Comparison of ENCODE assay signal across 13 cellular contexts in genomic region chrX:118552501-118552900, GRCh38. TPM values are rescaled to one million over a fixed set of nuclear protein-coding genes. Genes with fewer than 3 reads are reported as not detected.
A peak's percentile ranks its signal among the peaks of the same experiment; 100 is the strongest.
DNase-seq lines count a peak whose midpoint lies in the region; ATAC-seq, FAIRE-seq and TF ChIP-seq lines count a peak whose summit lies in the region.
"Had no signal": no experiment of that assay in that cellular context is flagged by ENCODE, and none has a peak within 500 bp of the region (broad histone marks: within the 10 kb centered on the region; RNA-seq: fewer than 3 reads in every experiment).

No MANE protein-coding gene starts in this region.

- H3K36me3 Mint-ChIP-seq in activated CD4-positive, alpha-beta memory T cell treated with anti-CD3 and anti-CD28 coated beads for 36 hours = peaks cover 13% of the 10 kb centered on the region

- intact Hi-C loops in activated CD4-positive, alpha-beta memory T cell treated with anti-CD3 and anti-CD28 coated beads for 36 hours (cut with micrococcal nuclease) = loop anchor here (1.0 kb wide), 1 partner anchor 11 kb away; no protein-coding TSS in a partner anchor

- peak; percentile 47 for DNase-seq in AG09309 (ENCODE audit: low read depth)
- DNase-seq in H54 (ENCODE audit: insufficient read length, low spot score) = peak; percentile 45
- peak; percentile 36 for DNase-seq in activated CD4-positive, alpha-beta memory T cell treated with anti-CD3 and anti-CD28 coated beads for 36 hours
- peak; percentile 78 for DNase-seq in iris pigment epithelial cell (ENCODE audit: low read depth)
- no peak for DNase-seq in NCI-H2196 treated with DMSO at 0.1 percent for 48 hours (lab: John Stamatoyannopoulos, UW; ENCODE audit: unreplicated experiment)
- DNase-seq in SKM-1 (lab: John Stamatoyannopoulos, UW; ENCODE audit: unreplicated experiment) = no peak
- DNase-seq: cortex of kidney, DMS153, H7, NCI-H2171, T-helper 1 cell had no signal

- no peak overlapping the region for H3K27ac Mint-ChIP-seq in activated CD4-positive, alpha-beta memory T cell treated with anti-CD3 and anti-CD28 coated beads for 36 hours

- no peaks in the 10 kb centered on the region for H3K27me3 Mint-ChIP-seq in activated CD4-positive, alpha-beta memory T cell treated with anti-CD3 and anti-CD28 coated beads for 36 hours

- peaks cover 35% of the 10 kb centered on the region for H3K4me1 Mint-ChIP-seq in activated CD4-positive, alpha-beta memory T cell treated with anti-CD3 and anti-CD28 coated beads for 36 hours (ENCODE audit: low read depth)

- TF ChIP-seq CTCF in AG09309 (IDR thresholded peaks at IDR 0.05; ENCODE audit: control insufficient read depth, insufficient read depth, low read depth, low read length, missing control alignments) = no peak

- H3K4me3 Mint-ChIP-seq in activated CD4-positive, alpha-beta memory T cell treated with anti-CD3 and anti-CD28 coated beads for 36 hours = no peak overlapping the region

- no peak overlapping the region for H3K4me3 ChIP-seq in AG09309 (ENCODE audit: control insufficient read depth, low read depth, low read length)

- TF ChIP-seq POLR2A in H54 (IDR thresholded peaks at IDR 0.05; ENCODE audit: low read depth, low read length) = no peak

- ATAC-seq in GM21528 (IDR thresholded peaks at IDR 0.05; ENCODE audit: low FRiP score, unreplicated experiment) (no peak), HG02840 (IDR thresholded peaks at IDR 0.05; ENCODE audit: low FRiP score, unreplicated experiment) (no peak)

- POLR2A ChIA-PET in activated CD4-positive, alpha-beta memory T cell treated with anti-CD3 and anti-CD28 coated beads for 36 hours (lab: Charles Lee) = interaction anchor here (1.4 kb wide), 1 partner anchor 57 kb away, joined by 4 read pairs; the partner anchor contains the start of gene DOCK11

- H3K9me3 Mint-ChIP-seq in activated CD4-positive, alpha-beta memory T cell treated with anti-CD3 and anti-CD28 coated beads for 36 hours = no peaks in the 10 kb centered on the region

- FAIRE-seq in H54 (lab: Jason Lieb, UNC) = peak; percentile 94

- CTCF ChIA-PET in activated CD4-positive, alpha-beta memory T cell treated with anti-CD3 and anti-CD28 coated beads for 36 hours (lab: Charles Lee) = no interaction called here

RNA-seq across cellular contexts. Expression of gene DOCK11, which starts 56.9 kb away (rescaled TPM):
- 10 to 100 TPM; 47.5 to 50.4 TPM for total RNA-seq in activated CD4-positive, alpha-beta memory T cell treated with anti-CD3 and anti-CD28 coated beads for 36 hours

Comparison
In these comparisons a context has a peak if more than half of its experiments do, and no peak if none do; other contexts are left out.
1. DNase-seq: peak in AG09309 (single experiment), H54 (single experiment), activated CD4-positive, alpha-beta memory T cell treated with anti-CD3 and anti-CD28 coated beads for 36 hours (single experiment) and iris pigment epithelial cell (single experiment); none in NCI-H2196 treated with DMSO at 0.1 percent for 48 hours (single experiment) and SKM-1 (single experiment).